ENCODE assay signal across 14 cellular contexts in the genomic region with DNA sequence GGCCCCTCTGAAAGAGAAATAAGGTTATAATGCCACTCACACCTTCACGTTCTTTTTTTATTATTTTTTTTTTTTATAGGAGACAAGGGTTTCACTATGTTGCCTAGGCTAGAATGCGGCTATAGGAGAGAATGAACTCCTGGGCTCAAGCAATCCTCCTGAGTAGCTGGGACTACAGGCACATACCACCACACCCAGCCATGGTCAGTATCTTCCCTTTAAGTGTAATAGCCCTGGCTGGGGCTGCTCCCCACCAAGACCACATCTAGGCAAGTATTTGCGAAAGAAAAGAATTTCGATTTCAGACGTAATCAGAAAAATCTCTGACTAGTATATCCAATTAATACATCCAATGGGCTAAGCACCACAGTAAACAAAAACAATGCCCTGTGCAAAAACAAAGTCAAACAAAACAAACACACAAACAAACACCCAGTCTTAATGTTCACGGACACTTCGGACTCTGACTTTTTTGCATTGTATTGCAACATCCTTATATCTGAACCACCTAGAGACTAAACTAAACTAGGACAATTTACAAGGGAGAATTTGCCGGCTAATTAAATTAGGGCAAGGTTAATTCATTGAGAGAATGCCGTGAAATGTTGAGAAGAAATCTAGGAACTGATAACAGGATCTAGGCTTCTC. TPM values are rescaled to one million over a fixed set of nuclear protein-coding genes. Genes with fewer than 3 reads are reported as not detected.
A peak's percentile ranks its signal among the peaks of the same experiment; 100 is the strongest.
DNase-seq lines count a peak whose midpoint lies in the region; ATAC-seq and TF ChIP-seq lines count a peak whose summit lies in the region.
"Had no signal": no experiment of that assay in that cellular context is flagged by ENCODE, and none has a peak within 500 bp of the region (broad histone marks: within the 10 kb centered on the region; RNA-seq: fewer than 3 reads in every experiment).

No MANE protein-coding gene starts in this region.

- DNase-seq in activated T-cell treated with anti-CD3 and anti-CD28 coated beads, Interleukin-2, amount 50 U/mL, for 72 hours = no peak
- DNase-seq in activated T-cell treated with anti-CD3 and anti-CD28 coated beads, Interleukin-2, amount 50 U/mL, for 1 hour = no peak
- DNase-seq in spleen = no peak
- DNase-seq in HFFc6 = no peak
- no peak for DNase-seq in body of pancreas
- DNase-seq: midbrain, NCI-H1105 treated with DMSO at 0.1 percent for 48 hours, Right ventricle myocardium superior, upper lobe of right lung had no signal

- H3K9me3 ChIP-seq in Loucy (ENCODE audit: insufficient read depth, low read depth, low read length) (no peaks in the 10 kb centered on the region), spleen (no peaks in the 10 kb centered on the region), body of pancreas (no peaks in the 10 kb centered on the region)
- H3K9me3 ChIP-seq: upper lobe of right lung had no signal

- H3K36me3 Mint-ChIP-seq in activated T-cell treated with anti-CD3 and anti-CD28 coated beads, Interleukin-2, amount 50 U/mL, for 72 hours (ENCODE audit: insufficient read depth in 2 of 2) = no peaks in the 10 kb centered on the region
- no peaks in the 10 kb centered on the region for H3K36me3 Mint-ChIP-seq in activated naive CD8-positive, alpha-beta T cell
- H3K36me3 Mint-ChIP-seq in HFFc6 (ENCODE audit: low read depth) = no peaks in the 10 kb centered on the region

- H3K9me2 ChIP-seq in Loucy (replicated peaks; ENCODE audit: low read depth, low read length) = no peaks in the 10 kb centered on the region

- H3K27me3 ChIP-seq in Loucy (ENCODE audit: insufficient read depth, low read length, poor library complexity, severe bottlenecking) (no peaks in the 10 kb centered on the region), spleen (replicated peaks in 1 of 7) (no peaks in the 10 kb centered on the region), body of pancreas (no peaks in the 10 kb centered on the region)
- H3K27me3 ChIP-seq: cardiac muscle cell, hepatocyte, upper lobe of right lung had no signal

- H3K79me2 ChIP-seq in Loucy (ENCODE audit: insufficient read depth, low read length) = no peaks in the 10 kb centered on the region
- H3K79me2 ChIP-seq: hepatocyte had no signal

- peak overlapping the region; percentile 94 for H3K27ac Mint-ChIP-seq in activated T-cell treated with anti-CD3 and anti-CD28 coated beads, Interleukin-2, amount 50 U/mL, for 72 hours
- H3K27ac Mint-ChIP-seq in activated naive CD8-positive, alpha-beta T cell = peak overlapping the region; percentile 82
- H3K27ac Mint-ChIP-seq in HFFc6 = no peak overlapping the region

- intact Hi-C loops in spleen (cut with DNase I; ENCODE audit: low total_unique reads) = no loop called here
- intact Hi-C loops in body of pancreas (cut with DNase I) = no loop called here

- H3K36me3 ChIP-seq in Loucy (ENCODE audit: insufficient read depth, low read length) (no peaks in the 10 kb centered on the region), spleen (no peaks in the 10 kb centered on the region), body of pancreas (replicated peaks in 1 of 2; ENCODE audit: insufficient read depth in 1 of 2, low read depth in 2 of 2) (no peaks in the 10 kb centered on the region)
- H3K36me3 ChIP-seq: cardiac muscle cell, upper lobe of right lung had no signal

- peak overlapping the region in 7 of 8 donors; percentile 51 to 84 (median 68) for H3K27ac ChIP-seq in spleen
- H3K27ac ChIP-seq in body of pancreas = no peak overlapping the region
- H3K27ac ChIP-seq: cardiac muscle cell, hepatocyte, upper lobe of right lung had no signal

- H3K4me1 ChIP-seq in Loucy (ENCODE audit: insufficient read depth, low read length, poor library complexity, severe bottlenecking) (peaks cover 48% of the 10 kb centered on the region), spleen (peaks cover 4 to 15% (median 8%) of the 10 kb centered on the region in 6 donors), body of pancreas (no peaks in the 10 kb centered on the region)
- H3K4me1 ChIP-seq: upper lobe of right lung had no signal

- TF ChIP-seq POLR2A in spleen (IDR thresholded peaks at IDR 0.05) (no peak), body of pancreas (IDR thresholded peaks at IDR 0.05) (no peak)

- no peaks in the 10 kb centered on the region for H4K20me1 ChIP-seq in Loucy (ENCODE audit: insufficient read depth, low read length, poor library complexity, severe bottlenecking)

- WGBS in spleen, 5 donors = 83 to 90% (median 84%) methylated on average over 9 of the region's 9 CpGs
- WGBS in body of pancreas, 2 donors = 56 to 65% methylated on average over 9 of the region's 9 CpGs

- H3F3A ChIP-seq in Loucy (ENCODE audit: low read depth) = peaks cover 11% of the 10 kb centered on the region; the same call in 1 of the 2 replicates

- 0 out of 2 replicates have a peak overlapping the region, but pooled peaks have one; percentile 65 for H2AFZ ChIP-seq in Loucy (ENCODE audit: low read length)
- H2AFZ ChIP-seq: hepatocyte had no signal

- TF ChIP-seq CTCF in Loucy (conservative IDR thresholded peaks at IDR 0.05; ENCODE audit: low read length) (no peak), spleen (IDR thresholded peaks at IDR 0.05 in 8 of 11, conservative IDR thresholded peaks at IDR 0.05 in 3 of 11) (no peak), HFFc6 (IDR thresholded peaks at IDR 0.05) (no peak), body of pancreas (IDR thresholded peaks at IDR 0.05) (no peak)

- H3K27me3 Mint-ChIP-seq in activated T-cell treated with anti-CD3 and anti-CD28 coated beads, Interleukin-2, amount 50 U/mL, for 72 hours (ENCODE audit: low read depth) = peaks cover 6% of the 10 kb centered on the region
- no peaks in the 10 kb centered on the region for H3K27me3 Mint-ChIP-seq in activated naive CD8-positive, alpha-beta T cell
- H3K27me3 Mint-ChIP-seq in HFFc6 (ENCODE audit: insufficient read depth) = no peaks in the 10 kb centered on the region; the same call in none of the 2 replicates

- H3K9me3 Mint-ChIP-seq in activated T-cell treated with anti-CD3 and anti-CD28 coated beads, Interleukin-2, amount 50 U/mL, for 72 hours = no peaks in the 10 kb centered on the region
- H3K9me3 Mint-ChIP-seq in activated naive CD8-positive, alpha-beta T cell (ENCODE audit: low read depth) = no peaks in the 10 kb centered on the region
- no peaks in the 10 kb centered on the region for H3K9me3 Mint-ChIP-seq in HFFc6

- H3K4me3 ChIP-seq in Loucy (ENCODE audit: low read length, poor library complexity, severe bottlenecking) (peak overlapping the region; percentile 73), spleen (peak overlapping the region in 2 of 8 donors; percentile 6 to 45), body of pancreas (no peak overlapping the region)
- H3K4me3 ChIP-seq: cardiac muscle cell, hepatocyte, upper lobe of right lung had no signal

- H3K4me3 Mint-ChIP-seq in activated T-cell treated with anti-CD3 and anti-CD28 coated beads, Interleukin-2, amount 50 U/mL, for 72 hours = peak overlapping the region; percentile 35 to 88
- peak overlapping the region; percentile 80 for H3K4me3 Mint-ChIP-seq in activated naive CD8-positive, alpha-beta T cell
- H3K4me3 Mint-ChIP-seq in HFFc6 = no peak overlapping the region

- peak overlapping the region; percentile 68 for H3K9ac ChIP-seq in Loucy (ENCODE audit: low read depth, low read length, poor library complexity, severe bottlenecking)

- ATAC-seq in activated T-cell treated with anti-CD3 and anti-CD28 coated beads, Interleukin-2, amount 50 U/mL, for 72 hours (replicated peaks in 1 of 2) = peak in 1 of 2 donors; percentile 8
- ATAC-seq in GM21447 (IDR thresholded peaks at IDR 0.05; ENCODE audit: unreplicated experiment) (no peak), body of pancreas (no peak)
- ATAC-seq: upper lobe of right lung had no signal

- H3K4me1 Mint-ChIP-seq in activated T-cell treated with anti-CD3 and anti-CD28 coated beads, Interleukin-2, amount 50 U/mL, for 72 hours (ENCODE audit: low read depth) = peaks cover 23% of the 10 kb centered on the region
- peaks cover 23% of the 10 kb centered on the region for H3K4me1 Mint-ChIP-seq in activated naive CD8-positive, alpha-beta T cell (ENCODE audit: low read depth)
- H3K4me1 Mint-ChIP-seq in HFFc6 (ENCODE audit: low read depth) = peaks cover 11% of the 10 kb centered on the region

- peak overlapping the region; percentile 81 for H3K4me2 ChIP-seq in Loucy (ENCODE audit: low read depth, low read length, poor library complexity, severe bottlenecking)
- H3K4me2 ChIP-seq: hepatocyte had no signal

RNA-seq across cellular contexts. Expression of gene TLK1, which starts 49.6 kb away (rescaled TPM):
- 100 to 1,000 TPM in 1 of 2 donors, 10 to 100 TPM in 1; 96.0 to 102 TPM for total RNA-seq in activated T-cell treated with anti-CD3 and anti-CD28 coated beads, Interleukin-2, amount 50 U/mL, for 72 hours
- 10 to 100 TPM; 49.7 to 100.0 (median 87.5) TPM for total RNA-seq in spleen
- 10 to 100 TPM; 19.7 to 23.4 (median 21.8) TPM for polyA plus RNA-seq in spleen
- total RNA-seq in HFFc6 (2021; fragmentation: NEBNext Ultra II Directional; extraction: Animal tissue kit (Norgen Biotek cat#: 25700)) = 10 to 100 TPM; 46.9 to 61.1 (median 53.1) TPM
- 10 to 100 TPM; 31.9 to 48.1 TPM for total RNA-seq in body of pancreas

Comparison
In these comparisons a context has a peak if more than half of its experiments do, and no peak if none do; other contexts are left out.
1. H3K27ac ChIP-seq: peak in spleen (7 of 8); none in body of pancreas (0 of 4).